ENCODE assay signal across 1 cellular context in genomic region chr17:76014100-76014924, GRCh38.
A peak's percentile ranks its signal among the peaks of the same experiment; 100 is the strongest.
TF ChIP-seq lines count a peak whose summit lies in the region.

No MANE protein-coding gene starts in this region.

TF ChIP-seq in GM12878, 131 proteins besides CTCF, POLR2A, EP300 and RAD21:
- no peak for TF ChIP-seq BMI1 (IDR thresholded peaks at IDR 0.05; ENCODE audit: borderline replicate concordance)
- no peak for TF ChIP-seq RELB (IDR thresholded peaks at IDR 0.05; ENCODE audit: low read depth)
- TF ChIP-seq PAX5 (IDR thresholded peaks at IDR 0.05; ENCODE audit: borderline replicate concordance, low read depth, low read length), result no peak
- TF ChIP-seq TCF12 (IDR thresholded peaks at IDR 0.05; ENCODE audit: low read depth, low read length), result peak; percentile 75
- no peak for TF ChIP-seq POLR2AphosphoS5 (IDR thresholded peaks at IDR 0.05; ENCODE audit: low read length)
- TF ChIP-seq YY1 (IDR thresholded peaks at IDR 0.05; ENCODE audit: low read depth, low read length), result peak; percentile 74
- no peak for TF ChIP-seq ESRRA (IDR thresholded peaks at IDR 0.05; ENCODE audit: low read length)
- no peak for TF ChIP-seq PRDM15 (CRISPR knock-in tag; IDR thresholded peaks at IDR 0.05)
- no peak for TF ChIP-seq E4F1 (IDR thresholded peaks at IDR 0.05; ENCODE audit: borderline replicate concordance, partially characterized antibody)
- no peak for TF ChIP-seq KLF5 (IDR thresholded peaks at IDR 0.05; ENCODE audit: partially characterized antibody)
- no peak for TF ChIP-seq E2F8 (IDR thresholded peaks at IDR 0.05; ENCODE audit: low read depth, partially characterized antibody)
- 0 out of 4 replicates have a peak, but pooled peaks of 1 of the 2 experiments have one; percentile 28 for TF ChIP-seq BHLHE40 (IDR thresholded peaks at IDR 0.05; ENCODE audit: borderline replicate concordance in 1 of 2, low read depth in 2 of 2, low read length in 1 of 2)
- TF ChIP-seq WRNIP1 (IDR thresholded peaks at IDR 0.05; ENCODE audit: borderline replicate concordance, low read depth, low read length), result no peak
- no peak for TF ChIP-seq MTA3 (IDR thresholded peaks at IDR 0.05; ENCODE audit: borderline replicate concordance, low read length)
- TF ChIP-seq MYC (IDR thresholded peaks at IDR 0.05; ENCODE audit: insufficient read depth, insufficient read length, insufficient replicate concordance, low read length, severe bottlenecking), result no peak
- peak; percentile 83 for TF ChIP-seq SMC3 (IDR thresholded peaks at IDR 0.05; ENCODE audit: borderline replicate concordance, low read length)
- TF ChIP-seq GATAD2B (conservative IDR thresholded peaks at IDR 0.05; ENCODE audit: low read depth), result 0 out of 2 replicates have a peak, but pooled peaks have one; percentile 44
- TF ChIP-seq CBX5 (IDR thresholded peaks at IDR 0.05; ENCODE audit: low read depth), result no peak
- no peak for TF ChIP-seq POLR2AphosphoS2 (IDR thresholded peaks at IDR 0.05; ENCODE audit: low read depth, low read length)
- no peak for TF ChIP-seq KAT2A (conservative IDR thresholded peaks at IDR 0.05; ENCODE audit: control insufficient read depth, low read depth, low read length)
